8 cellular contexts compared by ENCODE assay signal in genomic region chr12:75480469-75480949, GRCh38. TPM values are rescaled to one million over a fixed set of nuclear protein-coding genes. Genes with fewer than 3 reads are reported as not detected.
A peak's percentile ranks its signal among the peaks of the same experiment; 100 is the strongest.
DNase-seq lines count a peak whose midpoint lies in the region; ATAC-seq, FAIRE-seq and TF ChIP-seq lines count a peak whose summit lies in the region.

Gene GLIPR1, plus strand, starts transcription at chr12:75480755. Its CDS starts 126 bp downstream, at chr12:75480881.

- CTCF ChIA-PET in HepG2 (lab: Yijun Ruan, JAX; ENCODE audit: low intra/inter-chr PET ratio, low total read pairs): no interaction called here

- ATAC-seq in GM21825 (IDR thresholded peaks at IDR 0.05; ENCODE audit: unreplicated experiment) (peak; percentile 84), HepG2 (peak; percentile 90)

- TF ChIP-seq EP300 in HepG2 (IDR thresholded peaks at IDR 0.05; ENCODE audit: low read depth in 2 of 2, low read length in 2 of 2) (no peak), HepG2 (CRISPR knock-in tag; IDR thresholded peaks at IDR 0.05; ENCODE audit: borderline replicate concordance) (no peak)

- WGBS in HepG2 (ENCODE audit: low lambda C conversion rate): 24% methylated on average over 6 of the region's 8 CpGs

- TF ChIP-seq POLR2A in HepG2 (IDR thresholded peaks at IDR 0.05; ENCODE audit: insufficient read depth in 1 of 2, low read depth in 2 of 2, low read length in 2 of 2): 0 out of 4 replicates have a peak, but pooled peaks of 1 of the 2 experiments have one; percentile 23

- no peaks in the 10 kb centered on the region for H3K79me2 ChIP-seq in HepG2 (ENCODE audit: insufficient read depth, low read length)

- H3K9me3 ChIP-seq in HepG2 (ENCODE audit: low read length): no peaks in the 10 kb centered on the region

- H3K4me1 ChIP-seq in HepG2 (ENCODE audit: insufficient read depth, low read length): peaks cover 26% of the 10 kb centered on the region

- DNase-seq in EH (ENCODE audit: low read depth) (peak; percentile 99), LHCN-M2 (ENCODE audit: low read depth) (peak; percentile 98), cardiac fibroblast (ENCODE audit: low read depth in 2 of 2) (peak; percentile 97 to 100), HepG2 (ENCODE audit: low spot score) (peak; percentile 45), NCI-H1436 (lab: John Stamatoyannopoulos, UW) (no peak)
- peak; percentile 21 to 37 (median 30) for DNase-seq in activated CD4-positive, CD25-positive, alpha-beta regulatory T cell (lab: John Stamatoyannopoulos, UW)
- DNase-seq in stimulated activated CD4-positive, alpha-beta T cell treated with anti-CD3 and anti-CD28 coated beads, Interleukin-2, amount 100 ng/mL, for 48 hours: peak; percentile 52 to 62

- peak within 1 kb of the TSS; percentile 45; the same call in 1 of the 2 replicates for H3K9ac ChIP-seq in HepG2 (ENCODE audit: insufficient read depth, low read depth, low read length)

- intact Hi-C loops in HepG2 (cut with micrococcal nuclease; ENCODE audit: unreplicated experiment): loop anchor here (2.0 to 10.0 kb wide), 3 partner anchors 792 to 977 kb away; partner anchors contain the start of gene BBS10

- TF ChIP-seq RAD21 in HepG2 (CRISPR knock-in tag; IDR thresholded peaks at IDR 0.05): no peak

- no peaks in the 10 kb centered on the region for H3K27me3 ChIP-seq in HepG2 (ENCODE audit: control insufficient read depth in 1 of 2, insufficient read depth in 2 of 2, low read length in 2 of 2)

- H3K27ac ChIP-seq in HepG2 (ENCODE audit: extremely low read length, insufficient read depth, low read length): no peak within 1 kb of the TSS

- in situ Hi-C loops in HepG2 (cut with HindIII; ENCODE audit: extremely low pct_ligation_motif_present, low pct_unique_long_range_greater_than_20kb): no loop called here

- no peaks in the 10 kb centered on the region for H4K20me1 ChIP-seq in HepG2 (ENCODE audit: insufficient read depth, low read length)

- no TSS peak for BruUV-seq in HepG2 (replicated peaks; lab: Mats Ljungman, UMichigan)

- H3K4me3 ChIP-seq in cardiac fibroblast (replicated peaks in 1 of 2; ENCODE audit: low read depth in 2 of 2, low read length in 2 of 2) (peak within 1 kb of the TSS; percentile 43 to 67), HepG2 (replicated peaks in 1 of 3; ENCODE audit: insufficient read depth in 1 of 3, low read depth in 2 of 3, low read length in 3 of 3) (peak within 1 kb of the TSS; percentile 44 to 50 (median 47); a peak in 5 of 6 replicates)

- H3K36me3 ChIP-seq in HepG2 (replicated peaks in 1 of 2; ENCODE audit: control insufficient read depth in 1 of 2, insufficient read depth in 2 of 2, low read length in 2 of 2): no peaks in the 10 kb centered on the region

- FAIRE-seq in HepG2 (lab: Jason Lieb, UNC): no peak

- peak within 1 kb of the TSS; percentile 80 for H2AFZ ChIP-seq in HepG2 (ENCODE audit: low read length)

- POLR2A ChIA-PET in HepG2 (lab: Yijun Ruan, JAX): no interaction called here

- peak within 1 kb of the TSS; percentile 67 for H3K4me2 ChIP-seq in HepG2 (ENCODE audit: low read depth, low read length)

- TF ChIP-seq CTCF in cardiac fibroblast (IDR thresholded peaks at IDR 0.05; ENCODE audit: low read depth, low read length) (no peak), HepG2 (CRISPR knock-in tag; IDR thresholded peaks at IDR 0.05) (no peak)

TF ChIP-seq in HepG2, 621 proteins besides CTCF, POLR2A, EP300 and RAD21 (continues in another document):
- TF ChIP-seq ZNF691 (CRISPR knock-in tag; IDR thresholded peaks at IDR 0.05; ENCODE audit: borderline replicate concordance, low read depth): no peak
- no peak for TF ChIP-seq BCLAF1 (IDR thresholded peaks at IDR 0.05)
- TF ChIP-seq ZNF772 (CRISPR knock-in tag; IDR thresholded peaks at IDR 0.05): no peak
- TF ChIP-seq ZNF83 (CRISPR knock-in tag; IDR thresholded peaks at IDR 0.05; ENCODE audit: borderline replicate concordance): no peak
- no peak for TF ChIP-seq ZNF672 (CRISPR knock-in tag; IDR thresholded peaks at IDR 0.05)
- no peak for TF ChIP-seq ZNF331 (CRISPR knock-in tag; IDR thresholded peaks at IDR 0.05)
- TF ChIP-seq ZNF24 (IDR thresholded peaks at IDR 0.05): no peak
- no peak for TF ChIP-seq LBX2 (CRISPR knock-in tag; IDR thresholded peaks at IDR 0.05; ENCODE audit: borderline replicate concordance)
- TF ChIP-seq NFYC (CRISPR knock-in tag; IDR thresholded peaks at IDR 0.05): no peak
- TF ChIP-seq ZNF547 (CRISPR knock-in tag; IDR thresholded peaks at IDR 0.05): no peak

RNA-seq across cellular contexts. Expression of gene GLIPR1, which starts in this region (rescaled TPM):
- 56.1 and 60.3 TPM in 2 replicates for total RNA-seq in LHCN-M2 (2014; rRNA removed)
- polyA plus RNA-seq in LHCN-M2 (2012): 73.7 TPM
- 2.8 and 5.0 TPM in 2 replicates for total RNA-seq in HepG2 (2016; rRNA removed; fragmentation: Illumina TruSeq; extraction: Trizol)
- total RNA-seq in HepG2 (2016; cell fraction: cytosol; rRNA removed; fragmentation: Illumina TruSeq; extraction: Trizol; ENCODE audit: low read depth): 0.97 and 2.2 TPM in 2 replicates
- 3.7 and 6.0 TPM in 2 replicates for total RNA-seq in HepG2 (2016; cell fraction: insoluble cytoplasmic fraction; rRNA removed; fragmentation: Illumina TruSeq; extraction: Trizol)
- total RNA-seq in HepG2 (2016; cell fraction: membrane; rRNA removed; fragmentation: Illumina TruSeq; extraction: Trizol): 1.9 and 4.2 TPM in 2 replicates
- 5.3 TPM in 2 replicates for total RNA-seq in HepG2 (2016; cell fraction: nucleus; rRNA removed; fragmentation: Illumina TruSeq; extraction: Trizol)
- polyA plus RNA-seq in HepG2 (2011; rRNA removed): 1.9 and 4.9 TPM in 2 replicates
- 1.4 and 4.8 TPM in 2 replicates for polyA plus RNA-seq in HepG2 (2011; cell fraction: cytosol; rRNA removed)
- polyA plus RNA-seq in HepG2 (2011; cell fraction: nucleus; rRNA removed): 2.1 and 2.5 TPM in 2 replicates
- polyA plus RNA-seq in HepG2 (2012): 2.8 and 3.5 TPM in 2 replicates
- 3.4 and 3.8 TPM in 2 replicates for polyA plus RNA-seq in HepG2 (2016; cell fraction: cytosol; fragmentation: Illumina TruSeq; extraction: Trizol; ENCODE audit: low read depth)
- 3.4 and 4.5 TPM in 2 replicates for polyA plus RNA-seq in HepG2 (2016; cell fraction: insoluble cytoplasmic fraction; fragmentation: Illumina TruSeq; extraction: Trizol; ENCODE audit: low read depth)
- 3.0 TPM in 2 replicates for polyA plus RNA-seq in HepG2 (2016; cell fraction: membrane; fragmentation: Illumina TruSeq; extraction: Trizol; ENCODE audit: low read depth)
- polyA plus RNA-seq in HepG2 (2016; cell fraction: nucleus; fragmentation: Illumina TruSeq; extraction: Trizol; ENCODE audit: insufficient read depth, low read depth): 9.2 and 10.3 TPM in 2 replicates
- 0.30 and 1.9 TPM in 2 replicates for polyA minus RNA-seq in HepG2 (2011; rRNA and poly(A)+ RNA removed; ENCODE audit: low replicate concordance)
- polyA minus RNA-seq in HepG2 (2011; cell fraction: cytosol; rRNA and poly(A)+ RNA removed): 0.35 and 2.6 TPM in 2 replicates
- polyA minus RNA-seq in HepG2 (2011; cell fraction: nucleus; rRNA and poly(A)+ RNA removed): 4.8 and 7.2 TPM in 2 replicates
